Comparison of ENCODE assay signal across 14 cellular contexts in the genomic region with DNA sequence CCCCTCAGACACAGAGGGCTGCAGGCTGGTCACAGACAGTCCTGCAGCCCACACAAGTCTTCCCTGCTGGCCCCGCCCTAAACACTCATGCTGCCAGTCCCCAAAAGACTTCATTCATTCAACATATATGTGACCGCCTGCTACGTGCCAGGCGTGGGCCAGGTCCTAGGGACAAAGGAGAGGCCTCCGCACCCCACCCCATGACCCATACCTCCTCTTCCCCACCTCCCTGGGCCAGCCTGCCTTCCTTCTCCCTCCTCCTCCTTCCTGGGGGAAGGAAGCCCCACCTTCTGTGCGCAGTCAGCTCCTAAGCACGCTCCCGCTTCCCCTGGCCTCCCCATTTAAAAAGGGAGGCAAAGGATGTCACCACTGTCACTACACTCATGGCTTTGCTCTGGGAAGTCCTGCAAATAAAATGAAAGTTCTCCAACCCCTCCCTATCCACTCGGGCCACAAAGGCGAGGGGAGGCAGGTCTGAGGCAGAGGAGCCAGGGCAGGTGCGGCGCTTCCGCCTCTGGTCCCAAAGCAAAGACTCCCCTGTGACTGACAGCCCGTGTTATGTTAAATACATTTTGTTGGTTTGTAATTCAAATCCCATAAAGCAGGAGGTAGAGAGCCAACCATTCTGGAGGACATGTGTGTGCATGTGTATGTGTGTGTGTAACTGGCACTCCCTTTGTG. TPM values are rescaled to one million over a fixed set of nuclear protein-coding genes. Genes with fewer than 3 reads are reported as not detected.
DNase-seq lines count a peak whose midpoint lies in the region; ATAC-seq and TF ChIP-seq lines count a peak whose summit lies in the region.
"Had no signal": no experiment of that assay in that cellular context is flagged by ENCODE, and none has a peak within 500 bp of the region (broad histone marks: within the 10 kb centered on the region; RNA-seq: fewer than 3 reads in every experiment).

No MANE protein-coding gene starts in this region.

- peak overlapping the region; percentile 73 for H3K4me3 Mint-ChIP-seq in activated naive CD8-positive, alpha-beta T cell
- H3K4me3 Mint-ChIP-seq in activated naive CD8-positive, alpha-beta T cell treated with anti-CD3 and anti-CD28 coated beads, Interleukin-2, amount 50 U/mL, for 24 hours, result no peak overlapping the region
- H3K4me3 Mint-ChIP-seq in T-cell (peak overlapping the region; percentile 43 to 71 (median 44)), immature natural killer cell (peak overlapping the region in 1 of 5 donors; percentile 26)
- peak overlapping the region; percentile 60 to 72 for H3K4me3 Mint-ChIP-seq in stimulated activated naive CD8-positive, alpha-beta T cell treated with anti-CD3 and anti-CD28 coated beads, Interleukin-15, amount 100 ng/mL, for 72 hours

- H3K36me3 Mint-ChIP-seq in activated naive CD8-positive, alpha-beta T cell, result no peaks in the 10 kb centered on the region
- no peaks in the 10 kb centered on the region for H3K36me3 Mint-ChIP-seq in activated naive CD8-positive, alpha-beta T cell treated with anti-CD3 and anti-CD28 coated beads, Interleukin-2, amount 50 U/mL, for 24 hours (ENCODE audit: low read depth)
- H3K36me3 Mint-ChIP-seq in T-cell (no peaks in the 10 kb centered on the region), immature natural killer cell (no peaks in the 10 kb centered on the region)

- H3K36me3 ChIP-seq in hepatocyte (replicated peaks; ENCODE audit: insufficient read depth, low read depth), result no peaks in the 10 kb centered on the region
- H3K36me3 ChIP-seq: SJSA1 had no signal

- H3K4me1 Mint-ChIP-seq in activated naive CD8-positive, alpha-beta T cell (ENCODE audit: low read depth), result peaks cover 32% of the 10 kb centered on the region
- H3K4me1 Mint-ChIP-seq in activated naive CD8-positive, alpha-beta T cell treated with anti-CD3 and anti-CD28 coated beads, Interleukin-2, amount 50 U/mL, for 24 hours, result peaks cover 17% of the 10 kb centered on the region
- peaks cover 18 to 24% (median 19%) of the 10 kb centered on the region in 3 donors for H3K4me1 Mint-ChIP-seq in T-cell
- H3K4me1 Mint-ChIP-seq in stimulated activated naive CD8-positive, alpha-beta T cell treated with anti-CD3 and anti-CD28 coated beads, Interleukin-15, amount 100 ng/mL, for 72 hours, result peaks cover 30% of the 10 kb centered on the region
- H3K4me1 Mint-ChIP-seq in immature natural killer cell, result peaks cover 7 to 9% of the 10 kb centered on the region in 2 donors

- no peaks in the 10 kb centered on the region for H3K79me2 ChIP-seq in hepatocyte

- no peaks in the 10 kb centered on the region for H3K9me3 ChIP-seq in hepatocyte (ENCODE audit: low read depth)
- H3K9me3 ChIP-seq: SJSA1 had no signal

- H2AFZ ChIP-seq in hepatocyte, result no peak overlapping the region

- DNase-seq in activated naive CD8-positive, alpha-beta T cell treated with anti-CD3 and anti-CD28 coated beads, Interleukin-2, amount 50 U/mL, for 24 hours, result no peak
- DNase-seq in T-cell (no peak), hepatocyte (ENCODE audit: low spot score) (no peak), AG08395 (ENCODE audit: low spot score) (no peak), immature natural killer cell (no peak), dedifferentiated amniotic fluid mesenchymal stem cell (ENCODE audit: extremely low spot score) (no peak)
- DNase-seq in stimulated activated naive CD8-positive, alpha-beta T cell treated with anti-CD3 and anti-CD28 coated beads, Interleukin-15, amount 100 ng/mL, for 72 hours, result no peak
- DNase-seq: C1 segment of cervical spinal cord; midbrain; NCI-H2171 treated with DMSO at 0.1 percent for 48 hours; stimulated activated CD4-positive, alpha-beta T cell treated with anti-CD3 and anti-CD28 coated beads, Interleukin-12 subunit alpha, Interleukin-12 subunit beta, amount 100 ng/mL, for 4 hours had no signal

- CTCF ChIA-PET in T-cell (lab: Charles Lee), result no interaction called here

- H3K27me3 Mint-ChIP-seq in activated naive CD8-positive, alpha-beta T cell, result no peaks in the 10 kb centered on the region
- no peaks in the 10 kb centered on the region for H3K27me3 Mint-ChIP-seq in activated naive CD8-positive, alpha-beta T cell treated with anti-CD3 and anti-CD28 coated beads, Interleukin-2, amount 50 U/mL, for 24 hours
- H3K27me3 Mint-ChIP-seq in T-cell (no peaks in the 10 kb centered on the region), immature natural killer cell (ENCODE audit: low read depth in 3 of 3) (peaks cover 0 to 4% (median 2%) of the 10 kb centered on the region in 3 donors)
- H3K27me3 Mint-ChIP-seq in stimulated activated naive CD8-positive, alpha-beta T cell treated with anti-CD3 and anti-CD28 coated beads, Interleukin-15, amount 100 ng/mL, for 72 hours, result no peaks in the 10 kb centered on the region

- no peaks in the 10 kb centered on the region for H4K20me1 ChIP-seq in hepatocyte (ENCODE audit: insufficient read depth, poor library complexity, severe bottlenecking)

- no peak overlapping the region for H3K27ac Mint-ChIP-seq in activated naive CD8-positive, alpha-beta T cell
- no peak overlapping the region for H3K27ac Mint-ChIP-seq in activated naive CD8-positive, alpha-beta T cell treated with anti-CD3 and anti-CD28 coated beads, Interleukin-2, amount 50 U/mL, for 24 hours
- H3K27ac Mint-ChIP-seq in T-cell (peak overlapping the region in 1 of 2 donors; percentile 36), immature natural killer cell (no peak overlapping the region)
- peak overlapping the region in 1 of 2 donors; percentile 92 for H3K27ac Mint-ChIP-seq in stimulated activated naive CD8-positive, alpha-beta T cell treated with anti-CD3 and anti-CD28 coated beads, Interleukin-15, amount 100 ng/mL, for 72 hours

- TF ChIP-seq CTCF in hepatocyte (IDR thresholded peaks at IDR 0.05; ENCODE audit: poor library complexity), result no peak

- no peaks in the 10 kb centered on the region for H3K4me1 ChIP-seq in hepatocyte (ENCODE audit: insufficient read depth)
- H3K4me1 ChIP-seq: SJSA1 had no signal

- H3K9me2 ChIP-seq in hepatocyte (replicated peaks; ENCODE audit: insufficient read depth), result no peaks in the 10 kb centered on the region

- no peak overlapping the region for H3K27ac ChIP-seq in hepatocyte
- H3K27ac ChIP-seq: SJSA1 had no signal

- H3K4me3 ChIP-seq in hepatocyte, result no peak overlapping the region
- H3K4me3 ChIP-seq: SJSA1 had no signal

- WGBS in hepatocyte (ENCODE audit: low lambda C conversion rate, missing lambda C conversion rate), result 64% methylated on average over 12 of the region's 14 CpGs

- POLR2A ChIA-PET in T-cell (lab: Charles Lee), result no interaction called here

- ATAC-seq in activated naive CD8-positive, alpha-beta T cell treated with anti-CD3 and anti-CD28 coated beads, Interleukin-2, amount 50 U/mL, for 24 hours, result no peak
- ATAC-seq in T-cell (replicated peaks in 1 of 4), result peak in 1 of 4 experiments; percentile 11
- ATAC-seq in stimulated activated naive CD8-positive, alpha-beta T cell treated with anti-CD3 and anti-CD28 coated beads, Interleukin-15, amount 100 ng/mL, for 72 hours, result no peak

- no peaks in the 10 kb centered on the region for H3K27me3 ChIP-seq in hepatocyte
- H3K27me3 ChIP-seq: SJSA1 had no signal

- H3K4me2 ChIP-seq in hepatocyte, result peak overlapping the region; percentile 33

- no peaks in the 10 kb centered on the region for H3K9me3 Mint-ChIP-seq in activated naive CD8-positive, alpha-beta T cell (ENCODE audit: low read depth)
- no peaks in the 10 kb centered on the region for H3K9me3 Mint-ChIP-seq in activated naive CD8-positive, alpha-beta T cell treated with anti-CD3 and anti-CD28 coated beads, Interleukin-2, amount 50 U/mL, for 24 hours
- H3K9me3 Mint-ChIP-seq in T-cell (no peaks in the 10 kb centered on the region), immature natural killer cell (no peaks in the 10 kb centered on the region)
- H3K9me3 Mint-ChIP-seq in stimulated activated naive CD8-positive, alpha-beta T cell treated with anti-CD3 and anti-CD28 coated beads, Interleukin-15, amount 100 ng/mL, for 72 hours, result no peaks in the 10 kb centered on the region

RNA-seq across cellular contexts. Expression of a gene that starts 9.0 kb away (rescaled TPM):
- total RNA-seq in T-cell (under 1 TPM in 4 of 5 donors, not detected in 1; 0.13 to 0.70 (median 0.34) TPM), hepatocyte (0.23 and 0.64 TPM in 2 replicates)
- polyA plus RNA-seq in hepatocyte (1.6 and 3.3 TPM in 2 replicates), immature natural killer cell (under 1 TPM in 2 of 3 donors, not detected in 1; 0.15 to 0.22 TPM)

RNA-seq across cellular contexts. Expression of a gene that starts 9.3 kb away (rescaled TPM):
- 10 to 100 TPM; 24.2 to 37.1 (median 32.2) TPM for total RNA-seq in T-cell
- 17.4 and 18.5 TPM in 2 replicates for total RNA-seq in hepatocyte
- 11.7 and 14.8 TPM in 2 replicates for polyA plus RNA-seq in hepatocyte
- polyA plus RNA-seq in immature natural killer cell, result 1 to 10 TPM; 1.4 to 6.4 (median 2.6) TPM

RNA-seq across cellular contexts. Expression of a gene that starts 23.6 kb away (rescaled TPM):
- total RNA-seq in T-cell, result 10 to 100 TPM; 19.7 to 36.6 (median 32.4) TPM
- total RNA-seq in hepatocyte, result 8.7 and 10.4 TPM in 2 replicates
- polyA plus RNA-seq in hepatocyte, result 10.6 and 13.3 TPM in 2 replicates
- 10 to 100 TPM in 1 of 3 donors, 1 to 10 TPM in 2; 4.4 to 13.1 (median 8.9) TPM for polyA plus RNA-seq in immature natural killer cell

RNA-seq across cellular contexts. Expression of a gene that starts 44.8 kb away (rescaled TPM):
- total RNA-seq in T-cell, result not detected
- not detected in 2 replicates for total RNA-seq in hepatocyte
- polyA plus RNA-seq in hepatocyte, result not detected in 2 replicates
- not detected for polyA plus RNA-seq in immature natural killer cell
- total RNA-seq: cardiac septum, SJSA1 had no signal

RNA-seq across cellular contexts. Expression of a gene that starts 50.0 kb away (rescaled TPM):
- total RNA-seq in T-cell (10 to 100 TPM; 53.3 to 64.0 (median 62.2) TPM), hepatocyte (40.4 and 54.8 TPM in 2 replicates)
- polyA plus RNA-seq in hepatocyte (78.8 and 80.5 TPM in 2 replicates), immature natural killer cell (100 to 1,000 TPM in 1 of 3 donors, 10 to 100 TPM in 2; 86.5 to 125 (median 99.6) TPM)
